10 cellular contexts compared by ENCODE assay signal in the genomic region with DNA sequence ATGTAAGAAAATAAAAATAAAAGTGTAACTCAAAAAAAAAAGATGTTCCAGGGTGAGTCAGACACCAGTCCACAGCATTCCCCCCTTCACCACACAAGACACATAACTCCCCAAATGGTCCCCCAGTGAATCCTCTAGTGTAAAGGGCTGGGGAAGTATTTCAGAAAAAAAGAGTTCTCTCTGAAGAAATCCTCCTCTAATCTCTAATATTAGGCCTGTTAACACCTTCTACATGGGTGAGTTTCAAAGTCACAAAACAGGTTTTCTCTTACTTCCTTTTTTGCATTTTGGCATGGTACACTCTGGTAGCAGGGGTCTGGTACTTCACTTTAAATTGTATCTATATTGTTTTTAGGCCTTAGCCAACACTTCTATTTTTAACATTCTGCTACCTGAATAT. TPM values are rescaled to one million over a fixed set of nuclear protein-coding genes. Genes with fewer than 3 reads are reported as not detected.
DNase-seq lines count a peak whose midpoint lies in the region; ATAC-seq lines count a peak whose summit lies in the region.
"Had no signal": no experiment of that assay in that cellular context is flagged by ENCODE, and none has a peak within 500 bp of the region (broad histone marks: within the 10 kb centered on the region; RNA-seq: fewer than 3 reads in every experiment).

No MANE protein-coding gene starts in this region.

- H3K36me3 ChIP-seq in CD4-positive, CD25-positive, alpha-beta regulatory T cell (ENCODE audit: control insufficient read depth, insufficient read depth, low read length) = peaks cover 27% of the 10 kb centered on the region
- no peaks in the 10 kb centered on the region for H3K36me3 ChIP-seq in esophagus (ENCODE audit: control insufficient read depth in 2 of 2, insufficient read depth in 2 of 2, low read length in 1 of 2)
- H3K36me3 ChIP-seq: right atrium auricular region had no signal

- DNase-seq in CD4-positive, CD25-positive, alpha-beta regulatory T cell = no peak
- DNase-seq in RPMI8226 (no peak), kidney glomerular epithelial cell (lab: John Stamatoyannopoulos, UW) (no peak)
- DNase-seq: DND-41 had no signal

- no peaks in the 10 kb centered on the region for H3K9me3 Mint-ChIP-seq in CD4-positive, CD25-positive, alpha-beta regulatory T cell

- H3K27ac ChIP-seq in CD4-positive, CD25-positive, alpha-beta regulatory T cell (ENCODE audit: insufficient read depth, low read length, poor library complexity, severe bottlenecking) = peak overlapping the region; percentile 11
- peak overlapping the region; percentile 4 to 72 for H3K27ac ChIP-seq in esophagus (ENCODE audit: low read depth in 2 of 2, low read length in 1 of 2)

- peak overlapping the region; percentile 51 to 92 (median 77) for H3K27ac Mint-ChIP-seq in CD4-positive, CD25-positive, alpha-beta regulatory T cell

- no peaks in the 10 kb centered on the region for H3K9me3 ChIP-seq in CD4-positive, CD25-positive, alpha-beta regulatory T cell (ENCODE audit: control insufficient read depth in 2 of 2, low read length in 2 of 2)
- H3K9me3 ChIP-seq in esophagus (ENCODE audit: control insufficient read depth in 2 of 2, insufficient read depth in 1 of 2, low read depth in 1 of 2, low read length in 1 of 2) = no peaks in the 10 kb centered on the region
- H3K9me3 ChIP-seq: right atrium auricular region had no signal

- no peak overlapping the region for H3K4me3 ChIP-seq in CD4-positive, CD25-positive, alpha-beta regulatory T cell (ENCODE audit: low read depth, low read length)
- H3K4me3 ChIP-seq in esophagus (ENCODE audit: low read depth in 1 of 2, low read length in 2 of 2) = no peak overlapping the region
- H3K4me3 ChIP-seq: right atrium auricular region had no signal

- no peaks in the 10 kb centered on the region for H3K27me3 ChIP-seq in CD4-positive, CD25-positive, alpha-beta regulatory T cell (ENCODE audit: control insufficient read depth, insufficient read depth, low read length)
- no peaks in the 10 kb centered on the region for H3K27me3 ChIP-seq in esophagus (ENCODE audit: control insufficient read depth in 1 of 2, insufficient read depth in 2 of 2, low read length in 2 of 2)
- H3K27me3 ChIP-seq: right atrium auricular region had no signal

- ATAC-seq in CD4-positive, CD25-positive, alpha-beta regulatory T cell (ENCODE audit: low read depth in 2 of 2) = no peak
- peak; percentile 62 for ATAC-seq in GM18909 (IDR thresholded peaks at IDR 0.05; ENCODE audit: poor library complexity, unreplicated experiment)
- peak; percentile 53 for ATAC-seq in HG03378 (IDR thresholded peaks at IDR 0.05; ENCODE audit: unreplicated experiment)
- no peak for ATAC-seq in HG03439 (IDR thresholded peaks at IDR 0.05; ENCODE audit: unreplicated experiment)
- no peak for ATAC-seq in GM18873 (IDR thresholded peaks at IDR 0.05; ENCODE audit: low FRiP score, unreplicated experiment)

- H3K36me3 Mint-ChIP-seq in CD4-positive, CD25-positive, alpha-beta regulatory T cell = peaks cover 3% of the 10 kb centered on the region

- peak overlapping the region; percentile 24 to 54 (median 46) for H3K4me3 Mint-ChIP-seq in CD4-positive, CD25-positive, alpha-beta regulatory T cell

- no peaks in the 10 kb centered on the region for H3K27me3 Mint-ChIP-seq in CD4-positive, CD25-positive, alpha-beta regulatory T cell

- H3K4me1 Mint-ChIP-seq in CD4-positive, CD25-positive, alpha-beta regulatory T cell = peaks cover 52 to 82% (median 75%) of the 10 kb centered on the region in 4 donors

- H3K4me1 ChIP-seq in CD4-positive, CD25-positive, alpha-beta regulatory T cell (ENCODE audit: control insufficient read depth, insufficient read depth, low read length, poor library complexity, severe bottlenecking) = peaks cover 48% of the 10 kb centered on the region
- H3K4me1 ChIP-seq in esophagus (ENCODE audit: control insufficient read depth in 2 of 2, insufficient read depth in 2 of 2, low read length in 1 of 2) = peaks cover 0 to 3% of the 10 kb centered on the region in 2 donors

RNA-seq across cellular contexts. Expression of gene RNF145, which starts 28.2 kb away (rescaled TPM):
- total RNA-seq in CD4-positive, CD25-positive, alpha-beta regulatory T cell = 67.9 TPM
- polyA plus RNA-seq in CD4-positive, CD25-positive, alpha-beta regulatory T cell = 10 to 100 TPM in 3 of 4 donors, 1 to 10 TPM in 1; 8.8 to 12.6 (median 11.2) TPM
- 10 to 100 TPM; 26.2 to 48.6 TPM for polyA plus RNA-seq in esophagus

Comparison
In these comparisons a context has a peak if more than half of its experiments do, and no peak if none do; other contexts are left out.
1. ATAC-seq: peak in GM18909 (single experiment) and HG03378 (single experiment); none in CD4-positive, CD25-positive, alpha-beta regulatory T cell (0 of 2), HG03439 (single experiment) and GM18873 (single experiment).